ENCODE assay signal across 25 cellular contexts in genomic region chr7:112399501-112399900, GRCh38.
"Had no signal": no experiment of that assay in that cellular context is flagged by ENCODE, and none has a peak within 500 bp of the region (broad histone marks: within the 10 kb centered on the region; RNA-seq: fewer than 3 reads in every experiment).

No MANE protein-coding gene starts in this region.

- H3K27me3 Mint-ChIP-seq: activated CD4-positive, alpha-beta T cell treated with anti-CD3 and anti-CD28 coated beads for 36 hours had no signal

- H3K4me3 ChIP-seq: body of pancreas, esophagus muscularis mucosa, left ventricle myocardium inferior, sigmoid colon had no signal

- H3K9me3 ChIP-seq: body of pancreas, esophagus muscularis mucosa, left ventricle myocardium inferior, sigmoid colon had no signal

- H3K27ac Mint-ChIP-seq: activated CD4-positive, alpha-beta T cell treated with anti-CD3 and anti-CD28 coated beads for 36 hours; activated T-helper 1 cell treated with anti-CD3 and anti-CD28 coated beads, Interleukin-12 subunit alpha, Interleukin-12 subunit beta, Interleukin-2, Interleukin-4 antibody, amounts not matched to agents 30 ng/mL and 10 ng/mL and 1 ng/mL, durations not matched to agents 14 hours and 24 hours and 36 hours; nephron progenitor cell; WTC11 had no signal

- ATAC-seq: body of pancreas, T-helper 17 cell, WTC11 had no signal

- H3K36me3 Mint-ChIP-seq: activated naive CD4-positive, alpha-beta T cell treated with anti-CD3 and anti-CD28 coated beads, Interleukin-2, amount 50 U/mL, for 72 hours; WTC11 had no signal

- DNase-seq: activated CD4-positive, alpha-beta T cell treated with anti-CD3 and anti-CD28 coated beads for 36 hours; activated CD4-positive, alpha-beta T cell treated with anti-CD3 and anti-CD28 coated beads, Interleukin-2, amount 50 U/mL, for 48 hours; activated gamma-delta T cell treated with Interleukin-2 at 50 U/mL for 16 hours; amniotic stem cell; body of pancreas; effector CD8-positive, alpha-beta T cell; foreskin melanocyte; head of caudate nucleus; left ventricle myocardium inferior; mammary epithelial cell; midbrain; nephron progenitor cell; nucleus accumbens; posterior cingulate gyrus; sigmoid colon; stimulated activated CD4-positive, alpha-beta T cell treated with anti-CD3 and anti-CD28 coated beads, Interleukin-12 subunit alpha, Interleukin-12 subunit beta, amount 100 ng/mL, for 4 hours; stimulated activated CD4-positive, alpha-beta T cell treated with anti-CD3 and anti-CD28 coated beads, Interleukin-1b, Interleukin-23, amount 100 ng/mL, for 48 hours; stimulated activated CD8-positive, alpha-beta memory T cell treated with anti-CD3 and anti-CD28 coated beads, Interleukin-4, amount 100 ng/mL, for 48 hours; stimulated activated naive CD4-positive, alpha-beta T cell; T-helper 17 cell had no signal

- H3K36me3 ChIP-seq: esophagus muscularis mucosa, left ventricle myocardium inferior, sigmoid colon had no signal

- H3K4me1 Mint-ChIP-seq: central memory CD8-positive, alpha-beta T cell; nephron progenitor cell; WTC11 had no signal

- H3K4me3 Mint-ChIP-seq: activated CD4-positive, alpha-beta T cell treated with anti-CD3 and anti-CD28 coated beads for 36 hours; activated T-helper 1 cell treated with anti-CD3 and anti-CD28 coated beads, Interleukin-12 subunit alpha, Interleukin-12 subunit beta, Interleukin-2, Interleukin-4 antibody, amounts not matched to agents 30 ng/mL and 10 ng/mL and 1 ng/mL, durations not matched to agents 14 hours and 24 hours and 36 hours; central memory CD8-positive, alpha-beta T cell; nephron progenitor cell; WTC11 had no signal

- H3K27me3 ChIP-seq: body of pancreas, sigmoid colon had no signal

- H3K9me3 Mint-ChIP-seq: activated naive CD4-positive, alpha-beta T cell treated with anti-CD3 and anti-CD28 coated beads, Interleukin-2, amount 50 U/mL, for 72 hours; activated T-helper 1 cell treated with anti-CD3 and anti-CD28 coated beads, Interleukin-12 subunit alpha, Interleukin-12 subunit beta, Interleukin-2, Interleukin-4 antibody, amounts not matched to agents 30 ng/mL and 10 ng/mL and 1 ng/mL, durations not matched to agents 14 hours and 24 hours and 36 hours; central memory CD8-positive, alpha-beta T cell; WTC11 had no signal

- H3K4me1 ChIP-seq: body of pancreas, esophagus muscularis mucosa, left ventricle myocardium inferior had no signal
